Comparison of ENCODE assay signal across 1 cellular context in genomic region chr16:15658556-15658955, GRCh38.
TF ChIP-seq lines count a peak whose summit lies in the region.

No MANE protein-coding gene starts in this region.

TF ChIP-seq in WTC11, 78 proteins besides CTCF, POLR2A, EP300 and RAD21 (continued from another document):
- TF ChIP-seq FOXP1 (CRISPR knock-in tag; IDR thresholded peaks at IDR 0.05; ENCODE audit: borderline replicate concordance) (no peak), MLX (CRISPR knock-in tag; IDR thresholded peaks at IDR 0.05) (no peak), FOXP4 (CRISPR knock-in tag; IDR thresholded peaks at IDR 0.05) (no peak), USF1 (CRISPR knock-in tag; IDR thresholded peaks at IDR 0.05) (no peak), ZNF317 (CRISPR knock-in tag; IDR thresholded peaks at IDR 0.05; ENCODE audit: borderline replicate concordance, low read depth) (no peak), CBFB (CRISPR knock-in tag; IDR thresholded peaks at IDR 0.05; ENCODE audit: low read depth) (no peak)
